In the genomic region with DNA sequence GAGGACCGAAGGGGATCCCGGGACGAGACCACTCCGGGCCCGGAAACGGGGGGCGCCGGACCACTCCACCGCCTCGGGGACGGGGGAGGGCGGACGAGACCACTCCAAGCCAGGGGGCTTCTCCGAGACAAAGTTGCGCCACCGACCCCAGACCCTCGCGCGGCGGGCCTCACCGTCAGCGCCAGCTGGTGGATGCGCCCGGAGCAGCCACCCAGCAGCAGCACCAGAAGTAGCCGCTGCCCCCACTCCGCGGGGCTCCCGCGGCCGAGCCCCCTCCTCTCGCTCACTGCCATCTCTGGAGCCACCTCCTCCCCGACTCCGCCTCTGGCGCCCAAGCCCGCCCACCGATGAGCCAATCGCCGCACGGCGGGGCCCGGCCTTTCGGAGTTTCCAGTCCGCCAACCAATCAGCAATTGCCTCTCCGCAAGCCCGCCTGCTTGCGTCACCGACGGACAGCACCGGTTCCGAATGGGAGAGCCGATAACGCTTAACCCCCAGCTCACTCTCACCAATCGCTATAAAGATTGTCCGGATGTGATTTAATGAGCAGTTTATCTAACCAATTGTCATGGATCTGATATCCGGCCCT, we compare ENCODE assay signal across 8 cellular contexts. TPM values are rescaled to one million over a fixed set of nuclear protein-coding genes. Genes with fewer than 3 reads are reported as not detected.
DNase-seq lines count a peak whose midpoint lies in the region; ATAC-seq and TF ChIP-seq lines count a peak whose summit lies in the region.

Gene GPR108, minus strand, starts transcription at position 297 of the 589 bp plus-strand sequence. Its CDS starts 4 bp downstream, at position 293.

- H3K4me3 Mint-ChIP-seq in activated naive CD8-positive, alpha-beta T cell: peak within 1 kb of the TSS; percentile 97

- H3K27me3 Mint-ChIP-seq in activated naive CD8-positive, alpha-beta T cell: no peaks in the 10 kb centered on the region

- H3K36me3 Mint-ChIP-seq in activated naive CD8-positive, alpha-beta T cell: peaks cover 5% of the 10 kb centered on the region

- TF ChIP-seq CTCF in HFF-Myc (IDR thresholded peaks at IDR 0.05; ENCODE audit: low read depth, low read length, missing control alignments): no peak
- no peak for TF ChIP-seq CTCF in omental fat pad (IDR thresholded peaks at IDR 0.05)
- no peak for TF ChIP-seq CTCF in testis (IDR thresholded peaks at IDR 0.05)

- DNase-seq in GM04503 (ENCODE audit: low read depth) (peak; percentile 100), HFF-Myc (ENCODE audit: extremely low read depth, low read depth) (peak; percentile 100), NAMALWA (ENCODE audit: low spot score) (peak; percentile 99), SKM-1 treated with dmso at 0.1 percent for 144 hours (lab: John Stamatoyannopoulos, UW; ENCODE audit: unreplicated experiment) (peak; percentile 100), glomerular endothelial cell (ENCODE audit: extremely low read depth, low read depth, low spot score) (peak; percentile 100), omental fat pad (ENCODE audit: low spot score) (peak; percentile 98), testis (peak; percentile 100)

- no peaks in the 10 kb centered on the region for H3K27me3 ChIP-seq in testis

- H3K9me3 Mint-ChIP-seq in activated naive CD8-positive, alpha-beta T cell (ENCODE audit: low read depth): no peaks in the 10 kb centered on the region

- intact Hi-C loops in testis (cut with DNase I; ENCODE audit: low total_unique reads): no loop called here

- ATAC-seq in omental fat pad (ENCODE audit: low FRiP score): peak; percentile 76

- H3K4me3 ChIP-seq in HFF-Myc (replicated peaks; ENCODE audit: low read depth, low read length) (peak within 1 kb of the TSS; percentile 77), testis (peak within 1 kb of the TSS; percentile 83 to 88)

- peaks cover 32% of the 10 kb centered on the region for H3K4me1 Mint-ChIP-seq in activated naive CD8-positive, alpha-beta T cell (ENCODE audit: low read depth)

- H3K27ac Mint-ChIP-seq in activated naive CD8-positive, alpha-beta T cell: peak within 1 kb of the TSS; percentile 97

- no peaks in the 10 kb centered on the region for H3K36me3 ChIP-seq in testis (ENCODE audit: low read depth, missing control alignments)

- H3K4me1 ChIP-seq in testis: peaks cover 27% of the 10 kb centered on the region

- 0% methylated on average over 54 of the region's 55 CpGs; no CpG with 5 or more reads in 1 of the 2 donors for WGBS in testis, 2 donors

- TF ChIP-seq POLR2A in testis (IDR thresholded peaks at IDR 0.05): no peak

- peak within 1 kb of the TSS; percentile 99 to 100 for H3K27ac ChIP-seq in testis

- H3K9me3 ChIP-seq in testis: no peaks in the 10 kb centered on the region

RNA-seq across cellular contexts. Expression of gene GPR108, which starts in this region (rescaled TPM):
- 48.7 and 75.2 TPM in 2 replicates for total RNA-seq in glomerular endothelial cell
- 10 to 100 TPM; 34.5 to 68.4 (median 62.0) TPM for total RNA-seq in omental fat pad
- 10 to 100 TPM; 61.8 to 87.1 TPM for total RNA-seq in testis
- polyA plus RNA-seq in testis (ENCODE audit: insufficient read depth, low read depth, low replicate concordance): 105 TPM

Comparison
In these comparisons a context has a peak if more than half of its experiments do, and no peak if none do; other contexts are left out.
1. Peak in every context shown above with its lines: DNase-seq, ATAC-seq, H3K4me3 ChIP-seq and H3K27ac ChIP-seq.